Comparison of ENCODE assay signal across 1 cellular context in the genomic region with DNA sequence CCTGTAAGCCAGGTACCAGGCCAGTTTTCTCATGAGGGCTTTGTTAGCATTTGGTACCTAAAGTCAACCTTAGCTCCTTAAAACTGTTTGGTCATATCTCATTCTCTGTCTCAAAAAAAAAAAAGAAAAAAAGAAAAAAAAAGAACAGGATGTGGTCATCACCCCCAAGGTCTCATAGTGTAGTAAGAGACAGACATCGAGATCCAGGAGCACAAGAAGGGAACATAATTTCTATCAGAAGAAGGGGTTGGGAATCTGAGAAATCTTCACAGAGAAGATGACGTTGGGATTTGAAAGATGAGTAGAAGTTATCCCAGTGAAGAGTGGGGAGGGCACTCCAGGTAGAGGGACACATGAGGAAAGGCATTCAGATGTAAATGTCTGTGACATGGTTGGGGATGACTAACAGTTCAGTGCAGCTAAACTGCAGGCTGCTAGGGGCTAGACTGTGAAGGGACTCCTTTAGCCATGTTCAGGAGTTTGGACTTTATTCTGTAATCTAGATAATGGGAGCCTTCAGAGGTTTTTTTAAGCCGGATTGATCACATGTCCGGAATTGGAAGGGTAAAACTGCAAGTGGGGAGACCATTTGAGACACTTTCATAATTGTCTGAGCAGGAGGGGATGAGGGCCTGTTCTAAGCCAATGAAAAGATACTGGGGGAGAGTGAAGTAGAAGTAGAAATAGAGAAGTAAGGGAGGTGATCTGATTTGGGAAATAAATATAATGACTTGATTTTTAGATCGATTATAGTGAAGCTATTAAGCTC.
TF ChIP-seq lines count a peak whose summit lies in the region.

No MANE protein-coding gene starts in this region.

TF ChIP-seq in K562, 482 proteins besides CTCF, POLR2A, EP300 and RAD21:
- TF ChIP-seq GABPA (tag; conservative IDR thresholded peaks at IDR 0.05; ENCODE audit: low read depth), result 0 out of 2 replicates have a peak, but pooled peaks have one; percentile 15
- TF ChIP-seq SLC30A9 (CRISPR knock-in tag; IDR thresholded peaks at IDR 0.05), result no peak
